Comparison of ENCODE assay signal across 1 cellular context in genomic region chr5:173329370-173330150, GRCh38.
A peak's percentile ranks its signal among the peaks of the same experiment; 100 is the strongest.
TF ChIP-seq lines count a peak whose summit lies in the region.

No MANE protein-coding gene starts in this region.

TF ChIP-seq in HepG2, 621 proteins besides CTCF, POLR2A, EP300 and RAD21 (continued from another document and continues in another):
- TF ChIP-seq, protein P1, sequence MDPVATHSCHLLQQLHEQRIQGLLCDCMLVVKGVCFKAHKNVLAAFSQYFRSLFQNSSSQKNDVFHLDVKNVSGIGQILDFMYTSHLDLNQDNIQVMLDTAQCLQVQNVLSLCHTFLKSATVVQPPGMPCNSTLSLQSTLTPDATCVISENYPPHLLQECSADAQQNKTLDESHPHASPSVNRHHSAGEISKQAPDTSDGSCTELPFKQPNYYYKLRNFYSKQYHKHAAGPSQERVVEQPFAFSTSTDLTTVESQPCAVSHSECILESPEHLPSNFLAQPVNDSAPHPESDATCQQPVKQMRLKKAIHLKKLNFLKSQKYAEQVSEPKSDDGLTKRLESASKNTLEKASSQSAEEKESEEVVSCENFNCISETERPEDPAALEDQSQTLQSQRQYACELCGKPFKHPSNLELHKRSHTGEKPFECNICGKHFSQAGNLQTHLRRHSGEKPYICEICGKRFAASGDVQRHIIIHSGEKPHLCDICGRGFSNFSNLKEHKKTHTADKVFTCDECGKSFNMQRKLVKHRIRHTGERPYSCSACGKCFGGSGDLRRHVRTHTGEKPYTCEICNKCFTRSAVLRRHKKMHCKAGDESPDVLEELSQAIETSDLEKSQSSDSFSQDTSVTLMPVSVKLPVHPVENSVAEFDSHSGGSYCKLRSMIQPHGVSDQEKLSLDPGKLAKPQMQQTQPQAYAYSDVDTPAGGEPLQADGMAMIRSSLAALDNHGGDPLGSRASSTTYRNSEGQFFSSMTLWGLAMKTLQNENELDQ (CRISPR knock-in tag; IDR thresholded peaks at IDR 0.05; ENCODE audit: borderline replicate concordance) = no peak
- no peak for TF ChIP-seq PTBP1 (IDR thresholded peaks at IDR 0.05; ENCODE audit: low read depth, low read length, poor library complexity, severe bottlenecking)
- TF ChIP-seq NFYB (CRISPR knock-in tag; IDR thresholded peaks at IDR 0.05) = no peak
- no peak for TF ChIP-seq ZNF17 (CRISPR knock-in tag; IDR thresholded peaks at IDR 0.05)
- TF ChIP-seq KAT2B (IDR thresholded peaks at IDR 0.05; ENCODE audit: borderline replicate concordance, low read depth, low read length) = no peak
- TF ChIP-seq GATAD1 (CRISPR knock-in tag; IDR thresholded peaks at IDR 0.05) = peak; percentile 43
- no peak for TF ChIP-seq JUNB (CRISPR knock-in tag; IDR thresholded peaks at IDR 0.05; ENCODE audit: borderline replicate concordance)
- TF ChIP-seq ARID2 (CRISPR knock-in tag; IDR thresholded peaks at IDR 0.05; ENCODE audit: borderline replicate concordance) = no peak
- TF ChIP-seq NFE2 (CRISPR knock-in tag; IDR thresholded peaks at IDR 0.05) = no peak
- TF ChIP-seq SMARCC2 (IDR thresholded peaks at IDR 0.05) = no peak
- TF ChIP-seq RFX5 (IDR thresholded peaks at IDR 0.05; ENCODE audit: low read depth, low read length) = no peak
- peak; percentile 69 for TF ChIP-seq ZNF788 (CRISPR knock-in tag; IDR thresholded peaks at IDR 0.05; ENCODE audit: borderline replicate concordance)
- TF ChIP-seq HOXD1 (CRISPR knock-in tag; IDR thresholded peaks at IDR 0.05) = no peak
- TF ChIP-seq GTF3A (CRISPR knock-in tag; conservative IDR thresholded peaks at IDR 0.05) = no peak
- 0 out of 2 replicates have a peak, but pooled peaks have one; percentile 35 for TF ChIP-seq ZSCAN9 (CRISPR knock-in tag; IDR thresholded peaks at IDR 0.05; ENCODE audit: borderline replicate concordance)
- no peak for TF ChIP-seq POLR2AphosphoS2 (IDR thresholded peaks at IDR 0.05; ENCODE audit: low read depth, low read length)
- no peak; the same call in 1 of the 2 replicates for TF ChIP-seq SOX5 (CRISPR knock-in tag; IDR thresholded peaks at IDR 0.05; ENCODE audit: borderline replicate concordance)
- TF ChIP-seq NFKBIZ (CRISPR knock-in tag; IDR thresholded peaks at IDR 0.05) = no peak
- no peak; the same call in 1 of the 2 replicates for TF ChIP-seq ZBTB38 (CRISPR knock-in tag; IDR thresholded peaks at IDR 0.05)
- TF ChIP-seq THAP9 (CRISPR knock-in tag; IDR thresholded peaks at IDR 0.05; ENCODE audit: borderline replicate concordance) = no peak
- no peak for TF ChIP-seq ZNF800 (CRISPR knock-in tag; IDR thresholded peaks at IDR 0.05)
- TF ChIP-seq, protein P2, sequence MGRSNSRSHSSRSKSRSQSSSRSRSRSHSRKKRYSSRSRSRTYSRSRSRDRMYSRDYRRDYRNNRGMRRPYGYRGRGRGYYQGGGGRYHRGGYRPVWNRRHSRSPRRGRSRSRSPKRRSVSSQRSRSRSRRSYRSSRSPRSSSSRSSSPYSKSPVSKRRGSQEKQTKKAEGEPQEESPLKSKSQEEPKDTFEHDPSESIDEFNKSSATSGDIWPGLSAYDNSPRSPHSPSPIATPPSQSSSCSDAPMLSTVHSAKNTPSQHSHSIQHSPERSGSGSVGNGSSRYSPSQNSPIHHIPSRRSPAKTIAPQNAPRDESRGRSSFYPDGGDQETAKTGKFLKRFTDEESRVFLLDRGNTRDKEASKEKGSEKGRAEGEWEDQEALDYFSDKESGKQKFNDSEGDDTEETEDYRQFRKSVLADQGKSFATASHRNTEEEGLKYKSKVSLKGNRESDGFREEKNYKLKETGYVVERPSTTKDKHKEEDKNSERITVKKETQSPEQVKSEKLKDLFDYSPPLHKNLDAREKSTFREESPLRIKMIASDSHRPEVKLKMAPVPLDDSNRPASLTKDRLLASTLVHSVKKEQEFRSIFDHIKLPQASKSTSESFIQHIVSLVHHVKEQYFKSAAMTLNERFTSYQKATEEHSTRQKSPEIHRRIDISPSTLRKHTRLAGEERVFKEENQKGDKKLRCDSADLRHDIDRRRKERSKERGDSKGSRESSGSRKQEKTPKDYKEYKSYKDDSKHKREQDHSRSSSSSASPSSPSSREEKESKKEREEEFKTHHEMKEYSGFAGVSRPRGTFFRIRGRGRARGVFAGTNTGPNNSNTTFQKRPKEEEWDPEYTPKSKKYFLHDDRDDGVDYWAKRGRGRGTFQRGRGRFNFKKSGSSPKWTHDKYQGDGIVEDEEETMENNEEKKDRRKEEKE (IDR thresholded peaks at IDR 0.05) = no peak
- TF ChIP-seq ZNF761 (CRISPR knock-in tag; conservative IDR thresholded peaks at IDR 0.05) = no peak
- no peak for TF ChIP-seq BORCS8-MEF2B (CRISPR knock-in tag; IDR thresholded peaks at IDR 0.05)
- TF ChIP-seq, protein P3, sequence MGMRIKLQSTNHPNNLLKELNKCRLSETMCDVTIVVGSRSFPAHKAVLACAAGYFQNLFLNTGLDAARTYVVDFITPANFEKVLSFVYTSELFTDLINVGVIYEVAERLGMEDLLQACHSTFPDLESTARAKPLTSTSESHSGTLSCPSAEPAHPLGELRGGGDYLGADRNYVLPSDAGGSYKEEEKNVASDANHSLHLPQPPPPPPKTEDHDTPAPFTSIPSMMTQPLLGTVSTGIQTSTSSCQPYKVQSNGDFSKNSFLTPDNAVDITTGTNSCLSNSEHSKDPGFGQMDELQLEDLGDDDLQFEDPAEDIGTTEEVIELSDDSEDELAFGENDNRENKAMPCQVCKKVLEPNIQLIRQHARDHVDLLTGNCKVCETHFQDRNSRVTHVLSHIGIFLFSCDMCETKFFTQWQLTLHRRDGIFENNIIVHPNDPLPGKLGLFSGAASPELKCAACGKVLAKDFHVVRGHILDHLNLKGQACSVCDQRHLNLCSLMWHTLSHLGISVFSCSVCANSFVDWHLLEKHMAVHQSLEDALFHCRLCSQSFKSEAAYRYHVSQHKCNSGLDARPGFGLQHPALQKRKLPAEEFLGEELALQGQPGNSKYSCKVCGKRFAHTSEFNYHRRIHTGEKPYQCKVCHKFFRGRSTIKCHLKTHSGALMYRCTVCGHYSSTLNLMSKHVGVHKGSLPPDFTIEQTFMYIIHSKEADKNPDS (CRISPR knock-in tag; IDR thresholded peaks at IDR 0.05) = no peak
- TF ChIP-seq ZNF879 (CRISPR knock-in tag; IDR thresholded peaks at IDR 0.05) = peak; percentile 38; the same call in 1 of the 2 replicates
- no peak for TF ChIP-seq ETV6 (CRISPR knock-in tag; conservative IDR thresholded peaks at IDR 0.05)
- no peak for TF ChIP-seq FOXP1 (IDR thresholded peaks at IDR 0.05)
- no peak for TF ChIP-seq FOXP1 (CRISPR knock-in tag; IDR thresholded peaks at IDR 0.05)
- TF ChIP-seq ZFY (CRISPR knock-in tag; IDR thresholded peaks at IDR 0.05) = peak; percentile 47; the same call in 1 of the 2 replicates
- TF ChIP-seq, protein P4, sequence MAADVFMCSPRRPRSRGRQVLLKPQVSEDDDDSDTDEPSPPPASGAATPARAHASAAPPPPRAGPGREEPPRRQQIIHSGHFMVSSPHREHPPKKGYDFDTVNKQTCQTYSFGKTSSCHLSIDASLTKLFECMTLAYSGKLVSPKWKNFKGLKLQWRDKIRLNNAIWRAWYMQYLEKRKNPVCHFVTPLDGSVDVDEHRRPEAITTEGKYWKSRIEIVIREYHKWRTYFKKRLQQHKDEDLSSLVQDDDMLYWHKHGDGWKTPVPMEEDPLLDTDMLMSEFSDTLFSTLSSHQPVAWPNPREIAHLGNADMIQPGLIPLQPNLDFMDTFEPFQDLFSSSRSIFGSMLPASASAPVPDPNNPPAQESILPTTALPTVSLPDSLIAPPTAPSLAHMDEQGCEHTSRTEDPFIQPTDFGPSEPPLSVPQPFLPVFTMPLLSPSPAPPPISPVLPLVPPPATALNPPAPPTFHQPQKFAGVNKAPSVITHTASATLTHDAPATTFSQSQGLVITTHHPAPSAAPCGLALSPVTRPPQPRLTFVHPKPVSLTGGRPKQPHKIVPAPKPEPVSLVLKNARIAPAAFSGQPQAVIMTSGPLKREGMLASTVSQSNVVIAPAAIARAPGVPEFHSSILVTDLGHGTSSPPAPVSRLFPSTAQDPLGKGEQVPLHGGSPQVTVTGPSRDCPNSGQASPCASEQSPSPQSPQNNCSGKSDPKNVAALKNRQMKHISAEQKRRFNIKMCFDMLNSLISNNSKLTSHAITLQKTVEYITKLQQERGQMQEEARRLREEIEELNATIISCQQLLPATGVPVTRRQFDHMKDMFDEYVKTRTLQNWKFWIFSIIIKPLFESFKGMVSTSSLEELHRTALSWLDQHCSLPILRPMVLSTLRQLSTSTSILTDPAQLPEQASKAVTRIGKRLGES (CRISPR knock-in tag; IDR thresholded peaks at IDR 0.05; ENCODE audit: borderline replicate concordance) = no peak
- no peak for TF ChIP-seq ZNF230 (CRISPR knock-in tag; IDR thresholded peaks at IDR 0.05)
- no peak for TF ChIP-seq SMAD1 (CRISPR knock-in tag; IDR thresholded peaks at IDR 0.05; ENCODE audit: borderline replicate concordance, low read depth)
- no peak for TF ChIP-seq ZNF232 (CRISPR knock-in tag; IDR thresholded peaks at IDR 0.05; ENCODE audit: borderline replicate concordance)
- TF ChIP-seq ZNF18 (CRISPR knock-in tag; IDR thresholded peaks at IDR 0.05; ENCODE audit: insufficient replicate concordance) = peak; percentile 60
- TF ChIP-seq ZBTB7B (CRISPR knock-in tag; IDR thresholded peaks at IDR 0.05) = no peak
- TF ChIP-seq NFE2L2 (IDR thresholded peaks at IDR 0.05; ENCODE audit: low read length) = no peak
- no peak for TF ChIP-seq SMAD9 (CRISPR knock-in tag; IDR thresholded peaks at IDR 0.05)
- peak; percentile 16; the same call in 1 of the 2 replicates for TF ChIP-seq CREB1 (IDR thresholded peaks at IDR 0.05)
- no peak for TF ChIP-seq CREB1 (CRISPR knock-in tag; IDR thresholded peaks at IDR 0.05)
- no peak for TF ChIP-seq NCOR1 (IDR thresholded peaks at IDR 0.05; ENCODE audit: borderline replicate concordance, low read length)
- no peak; the same call in 1 of the 2 replicates for TF ChIP-seq TSC22D2 (CRISPR knock-in tag; IDR thresholded peaks at IDR 0.05; ENCODE audit: borderline replicate concordance)
- TF ChIP-seq MTA3 (CRISPR knock-in tag; IDR thresholded peaks at IDR 0.05) = no peak
- TF ChIP-seq, protein P5, sequence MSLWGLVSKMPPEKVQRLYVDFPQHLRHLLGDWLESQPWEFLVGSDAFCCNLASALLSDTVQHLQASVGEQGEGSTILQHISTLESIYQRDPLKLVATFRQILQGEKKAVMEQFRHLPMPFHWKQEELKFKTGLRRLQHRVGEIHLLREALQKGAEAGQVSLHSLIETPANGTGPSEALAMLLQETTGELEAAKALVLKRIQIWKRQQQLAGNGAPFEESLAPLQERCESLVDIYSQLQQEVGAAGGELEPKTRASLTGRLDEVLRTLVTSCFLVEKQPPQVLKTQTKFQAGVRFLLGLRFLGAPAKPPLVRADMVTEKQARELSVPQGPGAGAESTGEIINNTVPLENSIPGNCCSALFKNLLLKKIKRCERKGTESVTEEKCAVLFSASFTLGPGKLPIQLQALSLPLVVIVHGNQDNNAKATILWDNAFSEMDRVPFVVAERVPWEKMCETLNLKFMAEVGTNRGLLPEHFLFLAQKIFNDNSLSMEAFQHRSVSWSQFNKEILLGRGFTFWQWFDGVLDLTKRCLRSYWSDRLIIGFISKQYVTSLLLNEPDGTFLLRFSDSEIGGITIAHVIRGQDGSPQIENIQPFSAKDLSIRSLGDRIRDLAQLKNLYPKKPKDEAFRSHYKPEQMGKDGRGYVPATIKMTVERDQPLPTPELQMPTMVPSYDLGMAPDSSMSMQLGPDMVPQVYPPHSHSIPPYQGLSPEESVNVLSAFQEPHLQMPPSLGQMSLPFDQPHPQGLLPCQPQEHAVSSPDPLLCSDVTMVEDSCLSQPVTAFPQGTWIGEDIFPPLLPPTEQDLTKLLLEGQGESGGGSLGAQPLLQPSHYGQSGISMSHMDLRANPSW (CRISPR knock-in tag; IDR thresholded peaks at IDR 0.05; ENCODE audit: borderline replicate concordance) = no peak
- no peak for TF ChIP-seq GPN1 (CRISPR knock-in tag; IDR thresholded peaks at IDR 0.05; ENCODE audit: borderline replicate concordance)
- TF ChIP-seq MBD4 (IDR thresholded peaks at IDR 0.05; ENCODE audit: borderline replicate concordance, low read length) = no peak
- no peak for TF ChIP-seq ZNF550 (CRISPR knock-in tag; IDR thresholded peaks at IDR 0.05; ENCODE audit: borderline replicate concordance)
- TF ChIP-seq KDM3A (CRISPR knock-in tag; IDR thresholded peaks at IDR 0.05; ENCODE audit: low read depth) = 0 out of 2 replicates have a peak, but pooled peaks have one; percentile 16
